Comparison of ENCODE assay signal across 21 cellular contexts in the genomic region with DNA sequence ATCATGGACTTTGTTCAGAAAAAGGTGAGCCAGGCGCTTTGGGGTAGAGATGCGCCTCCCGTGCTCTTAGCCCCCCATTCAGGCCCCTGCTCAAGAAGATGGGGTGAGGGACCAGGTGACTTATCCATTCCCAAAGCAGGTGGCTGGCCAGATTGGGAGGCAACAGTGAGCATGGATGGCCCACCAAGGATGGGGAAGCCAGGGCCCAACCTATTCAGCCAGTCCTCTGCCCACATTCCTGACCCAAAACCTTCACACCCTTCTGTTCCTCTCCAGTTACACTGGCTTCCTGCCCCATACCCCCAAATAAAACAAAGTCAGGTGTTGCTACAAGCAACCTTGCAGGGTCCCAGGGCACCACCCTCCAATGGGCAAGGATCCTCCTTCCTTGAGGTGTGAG.
"Had no signal": no experiment of that assay in that cellular context is flagged by ENCODE, and none has a peak within 500 bp of the region (broad histone marks: within the 10 kb centered on the region; RNA-seq: fewer than 3 reads in every experiment).

No MANE protein-coding gene starts in this region.

- H3K9ac ChIP-seq: SK-N-SH had no signal

- H3K4me3 Mint-ChIP-seq: central memory CD8-positive, alpha-beta T cell; naive B cell; stimulated activated naive CD8-positive, alpha-beta T cell treated with anti-CD3 and anti-CD28 coated beads, Interleukin-15, Interleukin-2, amounts not matched to agents 100 ng/mL and 50 ng/mL, for 24 hours; T-cell had no signal

- H3K36me3 Mint-ChIP-seq: naive B cell, T-cell had no signal

- H3K36me3 ChIP-seq: ovary, thyroid gland, vagina had no signal

- H3K4me1 Mint-ChIP-seq: central memory CD8-positive, alpha-beta T cell had no signal

- H3K9me3 ChIP-seq: heart right ventricle, ovary, SK-N-SH, thyroid gland, vagina had no signal

- H3K27me3 Mint-ChIP-seq: central memory CD8-positive, alpha-beta T cell; stimulated activated naive CD8-positive, alpha-beta T cell treated with anti-CD3 and anti-CD28 coated beads, Interleukin-15, Interleukin-2, amounts not matched to agents 100 ng/mL and 50 ng/mL, for 24 hours; T-cell had no signal

- H3K27me3 ChIP-seq: heart right ventricle, ovary, thyroid gland, vagina had no signal

- H3K9me3 Mint-ChIP-seq: activated T-helper 2 cell treated with anti-CD3 and anti-CD28 coated beads, Interferon-gamma antibody, Interleukin-2, Interleukin-4, amounts not matched to agents 10 μg/mL and 5 μg/mL and 100 μg/mL, durations not matched to agents 14 hours and 24 hours and 36 hours; central memory CD8-positive, alpha-beta T cell; stimulated activated naive CD8-positive, alpha-beta T cell treated with anti-CD3 and anti-CD28 coated beads, Interleukin-15, Interleukin-2, amounts not matched to agents 100 ng/mL and 50 ng/mL, for 24 hours; T-cell had no signal

- DNase-seq: activated CD4-positive, alpha-beta T cell treated with anti-CD3 and anti-CD28 coated beads, Interleukin-2, amount 50 U/mL, for 4 hours; activated CD4-positive, CD25-positive, alpha-beta regulatory T cell treated with anti-CD3 and anti-CD28 coated beads, Interleukin-2, amount 50 U/mL, for 72 hours; activated naive CD4-positive, alpha-beta T cell treated with anti-CD3 and anti-CD28 coated beads, Interleukin-2, amount 50 U/mL, for 16 hours; cortex of kidney; effector CD8-positive, alpha-beta T cell; foreskin fibroblast; heart right ventricle; mammary epithelial cell; naive B cell; retina; SK-N-SH; T1000 had no signal

- FAIRE-seq: endothelial cell of umbilical vein had no signal

- ATAC-seq: heart right ventricle, T-cell had no signal

- H3K27ac ChIP-seq: heart right ventricle, ovary, vagina had no signal

- H3K27ac Mint-ChIP-seq: activated T-helper 2 cell treated with anti-CD3 and anti-CD28 coated beads, Interferon-gamma antibody, Interleukin-2, Interleukin-4, amounts not matched to agents 10 μg/mL and 5 μg/mL and 100 μg/mL, durations not matched to agents 14 hours and 24 hours and 36 hours; naive B cell; stimulated activated naive CD8-positive, alpha-beta T cell treated with anti-CD3 and anti-CD28 coated beads, Interleukin-15, Interleukin-2, amounts not matched to agents 100 ng/mL and 50 ng/mL, for 24 hours; T-cell had no signal

- H3K4me3 ChIP-seq: heart right ventricle, ovary, smooth muscle cell, thyroid gland, vagina had no signal
